1 cellular context compared by ENCODE assay signal in genomic region chr12:58915634-58916033, GRCh38.
A peak's percentile ranks its signal among the peaks of the same experiment; 100 is the strongest.
TF ChIP-seq lines count a peak whose summit lies in the region.

No MANE protein-coding gene starts in this region.

TF ChIP-seq in HEK293, 187 proteins besides CTCF, POLR2A, EP300 and RAD21 (continued from another document):
- TF ChIP-seq ZNF639 (tag by site-specific recombination; IDR thresholded peaks at IDR 0.05) (no peak), ZEB2 (tag by site-specific recombination; IDR thresholded peaks at IDR 0.05) (no peak), OVOL3 (tag by site-specific recombination; IDR thresholded peaks at IDR 0.05) (no peak), SP2 (tag by site-specific recombination; IDR thresholded peaks at IDR 0.05) (no peak), ZNF26 (tag by site-specific recombination; IDR thresholded peaks at IDR 0.05) (no peak), PATZ1 (tag by site-specific recombination; IDR thresholded peaks at IDR 0.05) (no peak), IKZF3 (tag by site-specific recombination; IDR thresholded peaks at IDR 0.05) (peak; percentile 56), ZNF701 (tag by site-specific recombination; IDR thresholded peaks at IDR 0.05) (no peak), ZNF704 (tag by site-specific recombination; IDR thresholded peaks at IDR 0.05) (no peak), TRIM28 (IDR thresholded peaks at IDR 0.05; ENCODE audit: borderline replicate concordance, low read length) (no peak), ZBTB6 (tag by site-specific recombination; IDR thresholded peaks at IDR 0.05) (no peak), ZNF449 (tag by site-specific recombination; IDR thresholded peaks at IDR 0.05) (peak; percentile 96), GFI1B (tag by site-specific recombination; IDR thresholded peaks at IDR 0.05) (peak; percentile 83), ZBTB44 (tag by site-specific recombination; IDR thresholded peaks at IDR 0.05) (peak; percentile 96), ZBTB49 (tag by site-specific recombination; IDR thresholded peaks at IDR 0.05; ENCODE audit: low read depth) (no peak), ZBTB48 (tag by site-specific recombination; IDR thresholded peaks at IDR 0.05) (no peak), HIC1 (tag by site-specific recombination; IDR thresholded peaks at IDR 0.05) (no peak), ZNF600 (tag by site-specific recombination; IDR thresholded peaks at IDR 0.05) (peak; percentile 47; the same call in 1 of the 2 replicates), ZNF37A (tag by site-specific recombination; IDR thresholded peaks at IDR 0.05) (no peak), ZNF175 (tag by site-specific recombination; IDR thresholded peaks at IDR 0.05) (no peak), ZNF561 (tag by site-specific recombination; IDR thresholded peaks at IDR 0.05; ENCODE audit: borderline replicate concordance) (no peak), PRDM6 (tag by site-specific recombination; IDR thresholded peaks at IDR 0.05) (peak; percentile 54; the same call in 1 of the 2 replicates), ZNF266 (tag by site-specific recombination; IDR thresholded peaks at IDR 0.05; ENCODE audit: low read depth) (no peak), ZNF501 (tag by site-specific recombination; IDR thresholded peaks at IDR 0.05) (no peak), KLF8 (tag by site-specific recombination; IDR thresholded peaks at IDR 0.05) (no peak), ZFP37 (tag by site-specific recombination; IDR thresholded peaks at IDR 0.05) (no peak), ZNF155 (tag by site-specific recombination; IDR thresholded peaks at IDR 0.05) (no peak), ZNF843 (tag by site-specific recombination; IDR thresholded peaks at IDR 0.05) (no peak), HOXD13 (CRISPR knock-in tag; IDR thresholded peaks at IDR 0.05; ENCODE audit: borderline replicate concordance) (no peak), FEZF1 (tag by site-specific recombination; IDR thresholded peaks at IDR 0.05) (0 out of 2 replicates have a peak, but pooled peaks have one; percentile 39), WT1 (tag by site-specific recombination; IDR thresholded peaks at IDR 0.05) (peak; percentile 30; the same call in 1 of the 2 replicates), ZNF488 (tag by site-specific recombination; IDR thresholded peaks at IDR 0.05) (no peak), ZFP41 (tag by site-specific recombination; IDR thresholded peaks at IDR 0.05; ENCODE audit: borderline replicate concordance) (no peak), BCL11A (tag by site-specific recombination; IDR thresholded peaks at IDR 0.05; ENCODE audit: low read depth) (no peak), MZF1 (tag by site-specific recombination; IDR thresholded peaks at IDR 0.05; ENCODE audit: borderline replicate concordance) (peak; percentile 80; the same call in 1 of the 2 replicates), ZNF768 (tag by site-specific recombination; IDR thresholded peaks at IDR 0.05) (0 out of 2 replicates have a peak, but pooled peaks have one; percentile 30), SALL2 (tag by site-specific recombination; IDR thresholded peaks at IDR 0.05; ENCODE audit: borderline replicate concordance) (no peak)
TF ChIP-seq in HEK293: peak in this region for 14.
